In genomic region chr2:231632559-231633142, GRCh38 we compare ENCODE assay signal across 21 cellular contexts. TPM values are rescaled to one million over a fixed set of nuclear protein-coding genes. Genes with fewer than 3 reads are reported as not detected.
DNase-seq lines count a peak whose midpoint lies in the region; ATAC-seq, FAIRE-seq and TF ChIP-seq lines count a peak whose summit lies in the region.
"Had no signal": no experiment of that assay in that cellular context is flagged by ENCODE, and none has a peak within 500 bp of the region (broad histone marks: within the 10 kb centered on the region; RNA-seq: fewer than 3 reads in every experiment).

No MANE protein-coding gene starts in this region.

- peak overlapping the region; percentile 54 for H2AFZ ChIP-seq in smooth muscle cell (ENCODE audit: low read depth)

- peaks cover 7% of the 10 kb centered on the region for H3F3A ChIP-seq in smooth muscle cell (ENCODE audit: low read depth)

- FAIRE-seq in D721Med (lab: Jason Lieb, UNC), result no peak
- FAIRE-seq: H1 had no signal

- H3K9me3 ChIP-seq in smooth muscle cell (replicated peaks; ENCODE audit: low read depth), result no peaks in the 10 kb centered on the region
- H3K9me3 ChIP-seq: uterus had no signal

- peak overlapping the region; percentile 18 for H3K27ac ChIP-seq in angular gyrus (ENCODE audit: low read depth, low read length)
- peak overlapping the region; percentile 37 for H3K27ac ChIP-seq in smooth muscle cell (ENCODE audit: low read depth)
- H3K27ac ChIP-seq: KMS-11, uterus had no signal

- H3K4me3 ChIP-seq in smooth muscle cell, result no peak overlapping the region
- H3K4me3 ChIP-seq: uterus had no signal

- ATAC-seq in GM18907 (IDR thresholded peaks at IDR 0.05; ENCODE audit: unreplicated experiment), result no peak

- WGBS in smooth muscle cell (ENCODE audit: low lambda C conversion rate), result 64% methylated on average over 14 of the region's 14 CpGs

- DNase-seq in ELR (ENCODE audit: low read depth), result peak; percentile 54
- peak; percentile 71 for DNase-seq in fibroblast of the conjunctiva (ENCODE audit: low read depth)
- no peak for DNase-seq in smooth muscle cell (lab: John Stamatoyannopoulos, UW; ENCODE audit: unreplicated experiment)
- no peak for DNase-seq in SKM-1 (lab: John Stamatoyannopoulos, UW; ENCODE audit: unreplicated experiment)
- no peak for DNase-seq in D721Med (ENCODE audit: insufficient read length, low spot score)
- no peak for DNase-seq in activated naive CD4-positive, alpha-beta T cell treated with anti-CD3 and anti-CD28 coated beads, Interleukin-2, amount 50 U/mL, for 16 hours
- DNase-seq: activated CD4-positive, alpha-beta T cell treated with anti-CD3 and anti-CD28 coated beads for 36 hours; activated T-cell treated with anti-CD3 and anti-CD28 coated beads, Interleukin-2, amount 50 U/mL, for 1 hour; head of caudate nucleus; NCI-H1930; NCI-H748 treated with DMSO at 0.1 percent for 48 hours; stimulated activated CD4-positive, alpha-beta T cell treated with anti-CD3 and anti-CD28 coated beads, Interleukin-1b, Interleukin-23, amount 100 ng/mL, for 48 hours; stimulated activated CD8-positive, alpha-beta memory T cell treated with anti-CD3 and anti-CD28 coated beads, Interleukin-4, amount 100 ng/mL, for 48 hours; uterus had no signal

- H3K27me3 ChIP-seq in smooth muscle cell (ENCODE audit: low read depth), result no peaks in the 10 kb centered on the region
- H3K27me3 ChIP-seq: uterus had no signal

- TF ChIP-seq CTCF in smooth muscle cell (IDR thresholded peaks at IDR 0.05; ENCODE audit: borderline replicate concordance, insufficient read depth, poor library complexity, severe bottlenecking) (no peak), D721Med (IDR thresholded peaks at IDR 0.05; ENCODE audit: insufficient read depth, missing control alignments) (no peak)

- H3K9ac ChIP-seq in smooth muscle cell (ENCODE audit: low read depth), result no peak overlapping the region
- H3K9ac ChIP-seq: KMS-11 had no signal

- H3K36me3 ChIP-seq in smooth muscle cell (ENCODE audit: low read depth), result no peaks in the 10 kb centered on the region
- H3K36me3 ChIP-seq: uterus had no signal

- H3K4me2 ChIP-seq in smooth muscle cell, result peak overlapping the region; percentile 41
- H3K4me2 ChIP-seq: KMS-11 had no signal

- H3K4me1 ChIP-seq in smooth muscle cell (ENCODE audit: low read depth), result peaks cover 7% of the 10 kb centered on the region
- H3K4me1 ChIP-seq: uterus had no signal

- H3K79me2 ChIP-seq in smooth muscle cell (ENCODE audit: low read depth), result no peaks in the 10 kb centered on the region

- H4K20me1 ChIP-seq in smooth muscle cell (ENCODE audit: low read depth), result no peaks in the 10 kb centered on the region

RNA-seq across cellular contexts. Expression of gene TEX44, which starts 40.0 kb away (rescaled TPM):
- not detected in 2 replicates for total RNA-seq in smooth muscle cell
- not detected in 2 replicates for polyA plus RNA-seq in smooth muscle cell
- total RNA-seq: activated CD4-positive, alpha-beta T cell treated with anti-CD3 and anti-CD28 coated beads for 36 hours; H1; kidney epithelial cell; T-helper 2 cell treated with Interferon-gamma antibody and Interleukin-4, amounts not matched to agents 100 ng/mL and 5 ng/mL, for 36 hours; uterus had no signal
- polyA plus RNA-seq: adipose tissue, H1 had no signal

Comparison
In these comparisons a context has a peak if more than half of its experiments do, and no peak if none do; other contexts are left out.
1. DNase-seq: peak in ELR (single experiment) and fibroblast of the conjunctiva (single experiment); none in smooth muscle cell (single experiment), SKM-1 (single experiment), D721Med (single experiment) and activated naive CD4-positive, alpha-beta T cell treated with anti-CD3 and anti-CD28 coated beads, Interleukin-2, amount 50 U/mL, for 16 hours (single experiment).